Comparison of ENCODE assay signal across 19 cellular contexts in the genomic region with DNA sequence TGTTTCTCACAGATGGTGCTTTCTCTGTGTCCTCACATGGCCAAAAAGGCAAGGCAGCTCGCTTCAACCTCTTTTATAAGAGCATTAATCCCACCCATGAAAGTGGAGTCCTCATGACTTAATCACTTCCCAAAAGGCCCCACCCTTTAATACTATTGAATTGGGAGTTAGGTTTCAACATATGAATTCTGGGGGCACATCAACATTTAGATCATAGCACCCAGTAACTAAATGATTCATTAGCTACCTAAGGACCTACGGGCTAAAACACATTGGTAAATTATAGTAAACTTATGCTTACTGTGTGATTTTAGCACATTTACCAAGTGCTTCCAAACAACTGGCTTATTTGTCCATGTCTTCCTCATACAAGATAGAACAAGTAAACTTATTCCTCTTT.
DNase-seq lines count a peak whose midpoint lies in the region; ATAC-seq and TF ChIP-seq lines count a peak whose summit lies in the region.
"Had no signal": no experiment of that assay in that cellular context is flagged by ENCODE, and none has a peak within 500 bp of the region (broad histone marks: within the 10 kb centered on the region; RNA-seq: fewer than 3 reads in every experiment).

No MANE protein-coding gene starts in this region.

- H3K9me3 ChIP-seq in breast epithelium (no peaks in the 10 kb centered on the region), right atrium auricular region (no peaks in the 10 kb centered on the region), uterus (no peaks in the 10 kb centered on the region), ovary (no peaks in the 10 kb centered on the region)

- H3K4me1 ChIP-seq in breast epithelium = no peaks in the 10 kb centered on the region
- H3K4me1 ChIP-seq in right atrium auricular region = peaks cover 0 to 24% of the 10 kb centered on the region in 2 donors
- peaks cover 0 to 14% of the 10 kb centered on the region in 2 donors for H3K4me1 ChIP-seq in uterus
- H3K4me1 ChIP-seq in ovary (ENCODE audit: insufficient read depth) = no peaks in the 10 kb centered on the region

- CTCF ChIA-PET in MCF 10A (lab: Yijun Ruan, JAX) = interaction anchor here (0.6 kb wide), 3 partner anchors 36 to 243 kb away, joined by 3 read pairs; no protein-coding TSS in a partner anchor

- H3K36me3 ChIP-seq in breast epithelium = no peaks in the 10 kb centered on the region
- H3K36me3 ChIP-seq in right atrium auricular region = no peaks in the 10 kb centered on the region
- no peaks in the 10 kb centered on the region for H3K36me3 ChIP-seq in uterus
- no peaks in the 10 kb centered on the region for H3K36me3 ChIP-seq in ovary

- H3K27me3 Mint-ChIP-seq in MCF 10A (ENCODE audit: insufficient read depth, unreplicated experiment) = no peaks in the 10 kb centered on the region
- H3K27me3 Mint-ChIP-seq: CD4-positive, alpha-beta memory T cell had no signal

- peak; percentile 51 for ATAC-seq in esophagus mucosa
- ATAC-seq in GM19467 (IDR thresholded peaks at IDR 0.05; ENCODE audit: unreplicated experiment) = no peak

- intact Hi-C loops in MCF 10A (cut with micrococcal nuclease) (no loop called here), breast epithelium (cut with DNase I; ENCODE audit: low total_unique reads) (no loop called here), uterus (cut with DNase I; ENCODE audit: low total_unique reads) (no loop called here), ovary (cut with DNase I) (no loop called here)

- POLR2A ChIA-PET in MCF 10A (lab: Yijun Ruan, JAX) = interaction anchor here (1.2 to 4.3 kb wide), 6 partner anchors 12 to 57 kb away, joined by 3 to 27 read pairs (median 6); no protein-coding TSS in a partner anchor

- peaks cover 10% of the 10 kb centered on the region for H3K4me1 Mint-ChIP-seq in MCF 10A (ENCODE audit: insufficient read depth, unreplicated experiment)
- H3K4me1 Mint-ChIP-seq: H9 had no signal

- no peaks in the 10 kb centered on the region for H3K36me3 Mint-ChIP-seq in MCF 10A (ENCODE audit: insufficient read depth, unreplicated experiment)

- WGBS in ovary, 3 donors = 85 to 98% (median 93%) methylated on average over 2 of the region's 2 CpGs

- H3K27me3 ChIP-seq in breast epithelium (no peaks in the 10 kb centered on the region), right atrium auricular region (no peaks in the 10 kb centered on the region), uterus (no peaks in the 10 kb centered on the region), ovary (no peaks in the 10 kb centered on the region)

- DNase-seq in MCF 10A (ENCODE audit: unreplicated experiment) (no peak), breast epithelium (ENCODE audit: low spot score in 2 of 2) (no peak), right atrium auricular region (ENCODE audit: low spot score) (no peak), uterus (no peak), NCI-H1694 (lab: John Stamatoyannopoulos, UW) (no peak), ovary (no peak)
- DNase-seq: CD4-positive, alpha-beta memory T cell; DMS79; H9; MV-4-11; NCI-H1417; NCI-H1930; NCI-H748 treated with DMSO at 0.1 percent for 48 hours; OCI-M1 had no signal

- H3K4me3 ChIP-seq in breast epithelium (no peak overlapping the region), right atrium auricular region (no peak overlapping the region), uterus (no peak overlapping the region), ovary (no peak overlapping the region)

- TF ChIP-seq EP300 in ovary (IDR thresholded peaks at IDR 0.05) = no peak

- H3K27ac Mint-ChIP-seq in MCF 10A (ENCODE audit: low read depth, unreplicated experiment) = peak overlapping the region; percentile 86
- H3K27ac Mint-ChIP-seq: CD4-positive, alpha-beta memory T cell; H9 had no signal

- no TSS peak for BruUV-seq in MCF 10A (replicated peaks; lab: Mats Ljungman, UMichigan)

- H3K4me3 Mint-ChIP-seq in MCF 10A (ENCODE audit: unreplicated experiment) = no peak overlapping the region
- H3K4me3 Mint-ChIP-seq: CD4-positive, alpha-beta memory T cell; H9 had no signal

- TF ChIP-seq POLR2A in breast epithelium (IDR thresholded peaks at IDR 0.05) (no peak), uterus (IDR thresholded peaks at IDR 0.05) (no peak), ovary (IDR thresholded peaks at IDR 0.05) (no peak)

- peaks cover 8% of the 10 kb centered on the region for H3K9me3 Mint-ChIP-seq in MCF 10A (ENCODE audit: unreplicated experiment)

- TF ChIP-seq CTCF in MCF 10A (IDR thresholded peaks at IDR 0.05; ENCODE audit: unreplicated experiment) (no peak), breast epithelium (IDR thresholded peaks at IDR 0.05) (no peak), right atrium auricular region (IDR thresholded peaks at IDR 0.05) (no peak), uterus (IDR thresholded peaks at IDR 0.05) (no peak), ovary (IDR thresholded peaks at IDR 0.05) (no peak)

- no peak overlapping the region for H3K27ac ChIP-seq in breast epithelium
- H3K27ac ChIP-seq in right atrium auricular region = peak overlapping the region; percentile 52 to 72
- peak overlapping the region; percentile 62 to 80 for H3K27ac ChIP-seq in uterus
- H3K27ac ChIP-seq in ovary = no peak overlapping the region
- H3K27ac ChIP-seq: 22Rv1, HL-60, RWPE1 had no signal

Comparison
In these comparisons a context has a peak if more than half of its experiments do, and no peak if none do; other contexts are left out.
1. H3K27ac ChIP-seq: peak in right atrium auricular region (2 of 2) and uterus (2 of 2); none in breast epithelium (0 of 2) and ovary (0 of 2).